Comparison of ENCODE assay signal across 8 cellular contexts in genomic region chr3:122515020-122515468, GRCh38. TPM values are rescaled to one million over a fixed set of nuclear protein-coding genes. Genes with fewer than 3 reads are reported as not detected.
DNase-seq lines count a peak whose midpoint lies in the region; ATAC-seq and TF ChIP-seq lines count a peak whose summit lies in the region.

No MANE protein-coding gene starts in this region.

- peak overlapping the region; percentile 96 for H3K4me3 ChIP-seq in Caco-2 (ENCODE audit: low read depth, low read length)
- peak overlapping the region; percentile 75 for H3K4me3 ChIP-seq in OCI-LY7 (ENCODE audit: low read depth, low read length, poor library complexity, severe bottlenecking)
- peak overlapping the region; percentile 65 for H3K4me3 ChIP-seq in epithelial cell of esophagus (ENCODE audit: low read length)
- peak overlapping the region; percentile 87 for H3K4me3 ChIP-seq in osteoblast (ENCODE audit: insufficient read depth, low read length)

- H3K4me1 ChIP-seq in Caco-2 (peaks cover 18% of the 10 kb centered on the region), OCI-LY7 (ENCODE audit: insufficient read depth, low read length, poor library complexity, severe bottlenecking) (peaks cover 25% of the 10 kb centered on the region), osteoblast (ENCODE audit: insufficient read depth, low read length) (peaks cover 19% of the 10 kb centered on the region)

- H3K36me3 Mint-ChIP-seq in Caco-2 (ENCODE audit: insufficient read depth, unreplicated experiment), result peaks cover 6% of the 10 kb centered on the region

- ATAC-seq in HG03108 (IDR thresholded peaks at IDR 0.05; ENCODE audit: unreplicated experiment) (no peak), HG03520 (IDR thresholded peaks at IDR 0.05; ENCODE audit: unreplicated experiment) (no peak), HG03571 (IDR thresholded peaks at IDR 0.05; ENCODE audit: unreplicated experiment) (no peak)

- CTCF ChIA-PET in Caco-2 (lab: Charles Lee) (no interaction called here), OCI-LY7 (lab: Charles Lee; ENCODE audit: unreplicated experiment) (no interaction called here)

- intact Hi-C loops in Caco-2 (cut with micrococcal nuclease; ENCODE audit: unreplicated experiment), result no loop called here
- intact Hi-C loops in OCI-LY7 (cut with micrococcal nuclease; ENCODE audit: unreplicated experiment), result loop anchor here (10.0 kb wide), 1 partner anchor 1070 kb away; the partner anchor contains the start of gene HACD2

- H3K9me3 ChIP-seq in Caco-2, result no peaks in the 10 kb centered on the region
- H3K9me3 ChIP-seq in OCI-LY7 (ENCODE audit: low read length), result no peaks in the 10 kb centered on the region; the same call in 1 of the 2 replicates
- H3K9me3 ChIP-seq in osteoblast (ENCODE audit: low read depth, low read length), result no peaks in the 10 kb centered on the region

- H3K4me2 ChIP-seq in OCI-LY7 (ENCODE audit: low read length) (peak overlapping the region; percentile 78), osteoblast (ENCODE audit: insufficient read depth, low read length) (peak overlapping the region; percentile 99)

- H3K79me2 ChIP-seq in OCI-LY7 (ENCODE audit: insufficient read depth, low read depth, low read length), result peaks cover 40% of the 10 kb centered on the region
- peaks cover 39% of the 10 kb centered on the region for H3K79me2 ChIP-seq in osteoblast (ENCODE audit: insufficient read depth, low read length)

- DNase-seq in Caco-2, result no peak
- no peak for DNase-seq in OCI-LY7 (ENCODE audit: low spot score)
- no peak for DNase-seq in epithelial cell of esophagus (ENCODE audit: low read depth)
- DNase-seq in osteoblast (ENCODE audit: insufficient read length, low spot score, missing footprints), result no peak
- DNase-seq in activated CD4-positive, CD25-positive, alpha-beta regulatory T cell (lab: John Stamatoyannopoulos, UW), result no peak

- peak overlapping the region; percentile 94 for H2AFZ ChIP-seq in OCI-LY7 (ENCODE audit: low read length)
- peak overlapping the region; percentile 98 for H2AFZ ChIP-seq in osteoblast (ENCODE audit: low read length)

- TF ChIP-seq CTCF in Caco-2 (IDR thresholded peaks at IDR 0.05; ENCODE audit: insufficient read depth in 1 of 2, low read depth in 1 of 2, low read length in 1 of 2, severe bottlenecking in 1 of 2, unreplicated experiment in 1 of 2) (no peak), OCI-LY7 (conservative IDR thresholded peaks at IDR 0.05; ENCODE audit: low read length) (no peak), epithelial cell of esophagus (IDR thresholded peaks at IDR 0.05; ENCODE audit: insufficient read depth, low read depth, low read length, missing control alignments) (no peak), osteoblast (IDR thresholded peaks at IDR 0.05; ENCODE audit: extremely low read depth, low read depth, low read length) (no peak)

- no peaks in the 10 kb centered on the region for H3K27me3 Mint-ChIP-seq in Caco-2 (ENCODE audit: insufficient read depth, unreplicated experiment)

- H3K27ac Mint-ChIP-seq in Caco-2 (ENCODE audit: unreplicated experiment), result peak overlapping the region; percentile 71

- H4K20me1 ChIP-seq in OCI-LY7 (ENCODE audit: insufficient read depth, low read length), result peaks cover 30% of the 10 kb centered on the region
- peaks cover 38% of the 10 kb centered on the region for H4K20me1 ChIP-seq in osteoblast (ENCODE audit: insufficient read depth, low read length)

- BruUV-seq in Caco-2 (replicated peaks; lab: Mats Ljungman, UMichigan) (no TSS peak), OCI-LY7 (replicated peaks; lab: Mats Ljungman, UMichigan) (no TSS peak)

- POLR2A ChIA-PET in Caco-2 (lab: Charles Lee) (interaction anchor here (0.7 to 1.0 kb wide), 3 partner anchors 25 to 164 kb away, joined by 3 read pairs; partner anchors contain the start of gene FAM162A), OCI-LY7 (lab: Charles Lee) (interaction anchor here (0.6 to 1.8 kb wide), 3 partner anchors 10 to 243 kb away, joined by 3 to 7 read pairs (median 6); partner anchors contain the start of gene FAM162A)

- H3K36me3 ChIP-seq in Caco-2 (ENCODE audit: control insufficient read depth, insufficient read depth, low read length), result no peaks in the 10 kb centered on the region
- H3K36me3 ChIP-seq in OCI-LY7 (ENCODE audit: insufficient read depth, low read length), result peaks cover 8% of the 10 kb centered on the region
- H3K36me3 ChIP-seq in osteoblast (ENCODE audit: insufficient read depth, low read length), result no peaks in the 10 kb centered on the region

- H3K27ac ChIP-seq in OCI-LY7 (ENCODE audit: low read depth, low read length, poor library complexity, severe bottlenecking) (peak overlapping the region; percentile 74), osteoblast (ENCODE audit: low read depth, low read length) (peak overlapping the region; percentile 82)

- no peaks in the 10 kb centered on the region for H3K9me3 Mint-ChIP-seq in Caco-2 (ENCODE audit: unreplicated experiment)

- H3K27me3 ChIP-seq in Caco-2 (replicated peaks; ENCODE audit: control insufficient read depth, insufficient read depth, low read length) (no peaks in the 10 kb centered on the region), osteoblast (ENCODE audit: insufficient read depth, low read length) (no peaks in the 10 kb centered on the region)

- H3K9me2 ChIP-seq in OCI-LY7 (ENCODE audit: insufficient read depth, low read length), result no peaks in the 10 kb centered on the region

- peak overlapping the region; percentile 84 for H3K4me3 Mint-ChIP-seq in Caco-2 (ENCODE audit: unreplicated experiment)

- H3K4me1 Mint-ChIP-seq in Caco-2 (ENCODE audit: low read depth, unreplicated experiment), result peaks cover 24% of the 10 kb centered on the region

RNA-seq across cellular contexts. Expression of gene KPNA1, which starts 0.3 kb away (rescaled TPM):
- total RNA-seq in Caco-2 (2022) (82.0 and 84.6 TPM in 2 replicates), OCI-LY7 (2022) (73.1 and 77.5 TPM in 2 replicates), osteoblast (44.5 and 48.1 TPM in 2 replicates)
- 20.0 and 24.6 TPM in 2 replicates for total RNA-seq in OCI-LY7 (2014; rRNA removed; shearing (Covaris generic))

RNA-seq across cellular contexts. Expression of gene PARP9, which starts 49.1 kb away (rescaled TPM):
- total RNA-seq in Caco-2 (2022) (15.8 and 16.1 TPM in 2 replicates), OCI-LY7 (2022) (0.57 and 0.65 TPM in 2 replicates), osteoblast (29.2 and 33.3 TPM in 2 replicates)
- 1.4 TPM in 2 replicates for total RNA-seq in OCI-LY7 (2014; rRNA removed; shearing (Covaris generic))

RNA-seq across cellular contexts. Expression of gene DTX3L, which starts 49.1 kb away (rescaled TPM):
- 17.3 and 21.9 TPM in 2 replicates for total RNA-seq in Caco-2 (2022)
- 1.5 and 2.2 TPM in 2 replicates for total RNA-seq in OCI-LY7 (2014; rRNA removed; shearing (Covaris generic))
- 0.94 and 1.3 TPM in 2 replicates for total RNA-seq in OCI-LY7 (2022)
- total RNA-seq in osteoblast, result 30.6 and 33.7 TPM in 2 replicates
